In the genomic region with DNA sequence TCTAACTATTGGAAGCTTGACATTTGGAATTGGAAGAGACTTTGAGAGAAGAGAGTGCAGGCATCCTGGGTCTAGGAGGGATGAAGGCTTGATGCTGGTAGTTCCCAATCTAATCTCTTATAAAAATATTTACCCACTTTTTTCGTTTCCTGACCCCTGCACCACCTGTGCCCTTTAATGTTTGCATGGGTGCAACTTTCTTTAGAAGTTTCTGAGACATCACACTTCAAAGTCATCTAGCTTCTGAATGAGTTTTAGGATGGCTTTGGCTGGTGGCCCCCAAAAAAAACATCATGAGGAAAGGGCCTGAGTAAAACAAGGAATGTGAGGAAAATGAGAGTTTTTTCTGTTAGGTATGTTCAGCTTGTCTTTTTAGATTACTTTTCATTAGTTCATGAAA, we compare ENCODE assay signal across 8 cellular contexts. TPM values are rescaled to one million over a fixed set of nuclear protein-coding genes. Genes with fewer than 3 reads are reported as not detected.
DNase-seq lines count a peak whose midpoint lies in the region; ATAC-seq and TF ChIP-seq lines count a peak whose summit lies in the region.

No MANE protein-coding gene starts in this region.

- ATAC-seq in Right ventricle myocardium inferior, result no peak
- no peak for ATAC-seq in HG03025 (IDR thresholded peaks at IDR 0.05; ENCODE audit: low FRiP score, unreplicated experiment)

- POLR2A ChIA-PET in MCF 10A (lab: Yijun Ruan, JAX), result interaction anchor here (0.6 to 2.6 kb wide), 9 partner anchors 11 to 371 kb away, joined by 3 to 17 read pairs (median 5); a partner anchor contains a TSS

- H3K36me3 Mint-ChIP-seq in MCF 10A (ENCODE audit: insufficient read depth, unreplicated experiment), result peaks cover 15% of the 10 kb centered on the region

- intact Hi-C loops in left ventricle myocardium inferior (cut with micrococcal nuclease), result no loop called here
- intact Hi-C loops in Right ventricle myocardium inferior (cut with DNase I), result no loop called here
- intact Hi-C loops in MCF 10A (cut with micrococcal nuclease), result no loop called here
- intact Hi-C loops in uterus (cut with DNase I; ENCODE audit: low total_unique reads), result no loop called here
- intact Hi-C loops in posterior vena cava (cut with DNase I), result no loop called here

- H3K27me3 ChIP-seq in left ventricle myocardium inferior (ENCODE audit: low read depth), result no peaks in the 10 kb centered on the region
- H3K27me3 ChIP-seq in uterus, result no peaks in the 10 kb centered on the region

- H3K9me3 ChIP-seq in left ventricle myocardium inferior (replicated peaks) (no peaks in the 10 kb centered on the region), mesodermal cell (ENCODE audit: control insufficient read depth, low read length) (no peaks in the 10 kb centered on the region), uterus (no peaks in the 10 kb centered on the region)

- no CpG with 5 or more reads among the region's 1 CpG for WGBS in mesodermal cell (ENCODE audit: insufficient coverage in 2 of 2), 2 experiments

- peak overlapping the region; percentile 91 for H3K4me3 ChIP-seq in left ventricle myocardium inferior
- H3K4me3 ChIP-seq in mesodermal cell (ENCODE audit: extremely low read depth, insufficient read depth, low read length, poor library complexity, severe bottlenecking), result peak overlapping the region; percentile 91
- H3K4me3 ChIP-seq in uterus, result peak overlapping the region; percentile 70 to 92

- H3K27ac ChIP-seq in left ventricle myocardium inferior (replicated peaks) (peak overlapping the region; percentile 81), mesodermal cell (ENCODE audit: low read depth, low read length, severe bottlenecking) (no peak overlapping the region), uterus (peak overlapping the region; percentile 58 to 81)

- peak overlapping the region; percentile 85 for H3K4me3 Mint-ChIP-seq in MCF 10A (ENCODE audit: unreplicated experiment)

- no peak for DNase-seq in left ventricle myocardium inferior
- no peak for DNase-seq in Right ventricle myocardium inferior (ENCODE audit: missing footprints)
- DNase-seq in MCF 10A (ENCODE audit: unreplicated experiment), result no peak
- no peak for DNase-seq in uterus
- DNase-seq in posterior vena cava (ENCODE audit: low spot score), result no peak
- no peak for DNase-seq in T1000 (lab: John Stamatoyannopoulos, UW)

- H3K4me1 ChIP-seq in left ventricle myocardium inferior, result peaks cover 23% of the 10 kb centered on the region
- no peaks in the 10 kb centered on the region for H3K4me1 ChIP-seq in mesodermal cell (ENCODE audit: control insufficient read depth, insufficient read depth, low read length, poor library complexity, severe bottlenecking)
- H3K4me1 ChIP-seq in uterus, result peaks cover 0 to 5% of the 10 kb centered on the region in 2 donors

- no peaks in the 10 kb centered on the region for H3K27me3 Mint-ChIP-seq in MCF 10A (ENCODE audit: insufficient read depth, unreplicated experiment)

- peak overlapping the region; percentile 94 for H3K27ac Mint-ChIP-seq in MCF 10A (ENCODE audit: low read depth, unreplicated experiment)

- H3K4me1 Mint-ChIP-seq in MCF 10A (ENCODE audit: insufficient read depth, unreplicated experiment), result peaks cover 20% of the 10 kb centered on the region

- no TSS peak for BruUV-seq in MCF 10A (replicated peaks; lab: Mats Ljungman, UMichigan)

- no peaks in the 10 kb centered on the region for H3K9me3 Mint-ChIP-seq in MCF 10A (ENCODE audit: unreplicated experiment)

- H3K36me3 ChIP-seq in left ventricle myocardium inferior (peaks cover 34% of the 10 kb centered on the region), mesodermal cell (ENCODE audit: control insufficient read depth, insufficient read depth, low read length) (peaks cover 37% of the 10 kb centered on the region), uterus (no peaks in the 10 kb centered on the region)

- TF ChIP-seq CTCF in left ventricle myocardium inferior (IDR thresholded peaks at IDR 0.05; ENCODE audit: borderline replicate concordance) (no peak), MCF 10A (IDR thresholded peaks at IDR 0.05; ENCODE audit: unreplicated experiment) (no peak), uterus (IDR thresholded peaks at IDR 0.05) (no peak)

- CTCF ChIA-PET in MCF 10A (lab: Yijun Ruan, JAX), result interaction anchor here (0.6 to 1.0 kb wide), 6 partner anchors 15 to 169 kb away, joined by 3 to 4 read pairs (median 3); no protein-coding TSS in a partner anchor

- no peak for TF ChIP-seq POLR2A in uterus (IDR thresholded peaks at IDR 0.05)

RNA-seq across cellular contexts. Expression of a gene that starts 1.1 kb away (rescaled TPM):
- total RNA-seq in left ventricle myocardium inferior (6.2 TPM), Right ventricle myocardium inferior (7.8 TPM), MCF 10A (2022) (19.5 and 27.1 TPM in 2 replicates), uterus (10 to 100 TPM; 10.3 to 32.1 (median 21.3) TPM), posterior vena cava (10 to 100 TPM; 15.2 to 16.1 TPM)
- polyA plus RNA-seq in mesodermal cell (2013, experiment 1 of 2), result 15.2 TPM
- 16.1 TPM for polyA plus RNA-seq in mesodermal cell (2013, experiment 2 of 2)
